12 cellular contexts compared by ENCODE assay signal in the genomic region with DNA sequence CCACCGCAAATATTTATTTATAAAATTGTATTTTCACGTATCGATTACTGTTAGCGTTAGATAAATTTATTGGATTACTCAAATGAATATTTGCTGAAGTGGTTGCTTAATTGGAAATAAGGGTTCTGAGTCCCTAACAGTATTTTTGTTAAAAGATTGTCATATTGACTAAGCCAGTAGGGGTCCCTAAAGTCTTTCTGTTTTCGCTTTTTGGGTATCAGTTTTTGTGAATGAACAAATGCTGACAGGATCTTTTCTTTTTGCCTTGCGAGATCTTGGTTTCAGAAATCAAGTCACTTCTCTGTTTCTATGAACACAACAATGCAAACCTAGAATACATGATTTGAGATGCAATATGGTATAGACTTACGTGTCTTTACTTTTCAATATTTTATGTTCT. TPM values are rescaled to one million over a fixed set of nuclear protein-coding genes. Genes with fewer than 3 reads are reported as not detected.
DNase-seq lines count a peak whose midpoint lies in the region; ATAC-seq and TF ChIP-seq lines count a peak whose summit lies in the region.
"Had no signal": no experiment of that assay in that cellular context is flagged by ENCODE, and none has a peak within 500 bp of the region (broad histone marks: within the 10 kb centered on the region; RNA-seq: fewer than 3 reads in every experiment).

No MANE protein-coding gene starts in this region.

- TF ChIP-seq CTCF in AG10803 (conservative IDR thresholded peaks at IDR 0.05; ENCODE audit: low read length) (peak; percentile 29; the same call in 1 of the 2 replicates), GM13976 (IDR thresholded peaks at IDR 0.05; ENCODE audit: borderline replicate concordance, control extremely low read depth, extremely low read depth, insufficient read depth, missing control alignments) (peak; percentile 15), Peyer's patch (IDR thresholded peaks at IDR 0.05) (peak in 4 of 6 experiments; percentile 13 to 31 (median 28)), foreskin keratinocyte (conservative IDR thresholded peaks at IDR 0.05) (peak; percentile 35), lower leg skin (IDR thresholded peaks at IDR 0.05) (no peak)

- no peaks in the 10 kb centered on the region for H3K9me3 ChIP-seq in Peyer's patch
- H3K9me3 ChIP-seq: testis had no signal

- H3K27me3 ChIP-seq in Peyer's patch (no peaks in the 10 kb centered on the region), foreskin keratinocyte (no peaks in the 10 kb centered on the region)
- H3K27me3 ChIP-seq: testis had no signal

- H3K36me3 ChIP-seq in Peyer's patch: no peaks in the 10 kb centered on the region

- TF ChIP-seq POLR2A in Peyer's patch (IDR thresholded peaks at IDR 0.05) (no peak), lower leg skin (IDR thresholded peaks at IDR 0.05) (no peak)

- ATAC-seq in foreskin keratinocyte (no peak), GM18867 (IDR thresholded peaks at IDR 0.05; ENCODE audit: unreplicated experiment) (no peak), HG03045 (IDR thresholded peaks at IDR 0.05; ENCODE audit: unreplicated experiment) (no peak), HG02973 (IDR thresholded peaks at IDR 0.05; ENCODE audit: unreplicated experiment) (no peak)
- ATAC-seq: activated naive CD4-positive, alpha-beta T cell treated with anti-CD3 and anti-CD28 coated beads, Interleukin-2, amount 50 U/mL, for 72 hours had no signal

- peak; percentile 15 for DNase-seq in AG10803 (ENCODE audit: low read depth)
- peak; percentile 50 for DNase-seq in GM13976 (ENCODE audit: low spot score)
- DNase-seq in Peyer's patch: no peak
- DNase-seq in foreskin keratinocyte: no peak
- no peak for DNase-seq in lower leg skin (ENCODE audit: low spot score in 2 of 2)
- DNase-seq: DMS153; stimulated activated CD4-positive, alpha-beta T cell treated with anti-CD3 and anti-CD28 coated beads, Interleukin-2, amount 100 ng/mL, for 24 hours; testis had no signal

- no peaks in the 10 kb centered on the region for H3K4me1 ChIP-seq in Peyer's patch
- H3K4me1 ChIP-seq in foreskin keratinocyte: peaks cover under 1% of the 10 kb centered on the region
- H3K4me1 ChIP-seq: testis had no signal

- H3K27ac ChIP-seq in Peyer's patch (no peak overlapping the region), foreskin keratinocyte (no peak overlapping the region)
- H3K27ac ChIP-seq: testis had no signal

- in situ Hi-C loops in GM13976 (cut with MboI; ENCODE audit: low sequenced_read_pairs, unreplicated experiment): no loop called here

- intact Hi-C loops in lower leg skin (cut with DNase I; ENCODE audit: low total_unique reads): no loop called here

- WGBS in lower leg skin, 2 donors: 89 to 96% methylated on average over 7 of the region's 7 CpGs

- H3K4me3 ChIP-seq in AG10803 (ENCODE audit: low read length) (no peak overlapping the region), Peyer's patch (no peak overlapping the region), lower leg skin (ENCODE audit: low read depth, poor library complexity, severe bottlenecking) (no peak overlapping the region)
- H3K4me3 ChIP-seq: testis had no signal

RNA-seq across cellular contexts. Expression of gene RAD51, which starts 7.1 kb away (rescaled TPM):
- 1 to 10 TPM in 3 of 4 donors, not detected in 1; 1.1 to 7.4 (median 1.2) TPM for total RNA-seq in Peyer's patch
- total RNA-seq in foreskin keratinocyte: 19.8 and 22.4 TPM in 2 replicates
- 37.1 and 40.6 TPM in 2 replicates for polyA plus RNA-seq in foreskin keratinocyte
- total RNA-seq in lower leg skin: 1 to 10 TPM in 1 of 4 donors, under 1 TPM in 3; 0.46 to 1.4 (median 0.68) TPM

RNA-seq across cellular contexts. Expression of gene RMDN3, which starts 53.0 kb away (rescaled TPM):
- 10 to 100 TPM; 69.2 to 94.7 (median 74.0) TPM for total RNA-seq in Peyer's patch
- 18.7 and 20.6 TPM in 2 replicates for total RNA-seq in foreskin keratinocyte
- 18.5 and 21.1 TPM in 2 replicates for polyA plus RNA-seq in foreskin keratinocyte
- total RNA-seq in lower leg skin: 10 to 100 TPM; 19.1 to 40.2 (median 32.3) TPM

Comparison
In these comparisons a context has a peak if more than half of its experiments do, and no peak if none do; other contexts are left out.
1. DNase-seq: peak in AG10803 (single experiment) and GM13976 (single experiment); none in Peyer's patch (0 of 3), foreskin keratinocyte (0 of 2) and lower leg skin (0 of 2).
2. CTCF ChIP-seq: peak in AG10803 (single experiment), GM13976 (single experiment), Peyer's patch (4 of 6) and foreskin keratinocyte (single experiment); none in lower leg skin (0 of 3).